In the genomic region with DNA sequence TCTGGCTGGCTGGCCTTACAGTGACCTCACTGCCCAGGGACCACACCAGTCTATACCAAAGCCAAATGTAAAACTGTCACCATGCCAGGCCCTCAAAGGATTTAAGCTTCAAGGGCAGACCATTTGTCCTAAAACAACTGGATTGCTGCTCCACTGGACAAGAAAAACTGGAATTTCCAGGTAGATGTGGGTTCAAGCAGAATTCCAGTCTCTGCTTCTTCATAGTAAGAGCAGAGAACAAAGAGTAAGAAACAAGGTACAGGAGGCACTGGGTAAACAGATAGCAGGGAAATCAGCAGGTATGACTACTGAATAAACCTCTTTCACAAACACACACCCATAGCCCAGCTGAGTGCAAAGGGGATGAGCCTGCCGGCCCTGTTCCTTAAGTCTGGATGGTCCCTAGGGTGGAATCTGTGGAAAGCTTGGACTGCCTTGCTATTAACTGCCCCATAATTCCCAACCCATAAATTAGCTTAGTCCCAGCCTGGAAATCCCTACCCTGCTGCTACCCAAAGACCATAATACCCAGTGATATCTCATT, we compare ENCODE assay signal across 8 cellular contexts. TPM values are rescaled to one million over a fixed set of nuclear protein-coding genes. Genes with fewer than 3 reads are reported as not detected.
DNase-seq lines count a peak whose midpoint lies in the region; ATAC-seq and TF ChIP-seq lines count a peak whose summit lies in the region.

No MANE protein-coding gene starts in this region.

- no peak for TF ChIP-seq CTCF in Loucy (conservative IDR thresholded peaks at IDR 0.05; ENCODE audit: low read length)
- TF ChIP-seq CTCF in MCF 10A (IDR thresholded peaks at IDR 0.05; ENCODE audit: unreplicated experiment), result no peak

- H3K27me3 Mint-ChIP-seq in MCF 10A (ENCODE audit: insufficient read depth, unreplicated experiment), result no peaks in the 10 kb centered on the region
- no peaks in the 10 kb centered on the region for H3K27me3 Mint-ChIP-seq in natural killer cell treated with Interleukin-12 subunit alpha and Interleukin-12 subunit beta and Interleukin-15 and Interleukin-18, amount 100 ng/mL, for 72 hours

- H3K4me3 Mint-ChIP-seq in MCF 10A (ENCODE audit: unreplicated experiment), result peak overlapping the region; percentile 96
- H3K4me3 Mint-ChIP-seq in natural killer cell treated with Interleukin-12 subunit alpha and Interleukin-12 subunit beta and Interleukin-15 and Interleukin-18, amount 100 ng/mL, for 72 hours, result peak overlapping the region; percentile 70

- peak overlapping the region; percentile 9; the same call in 1 of the 2 replicates for H3K27ac ChIP-seq in BLaER1

- BruUV-seq in MCF 10A (replicated peaks; lab: Mats Ljungman, UMichigan), result no TSS peak

- H3F3A ChIP-seq in Loucy (ENCODE audit: low read depth), result no peaks in the 10 kb centered on the region

- H3K27ac Mint-ChIP-seq in MCF 10A (ENCODE audit: low read depth, unreplicated experiment), result peak overlapping the region; percentile 89
- H3K27ac Mint-ChIP-seq in natural killer cell treated with Interleukin-12 subunit alpha and Interleukin-12 subunit beta and Interleukin-15 and Interleukin-18, amount 100 ng/mL, for 72 hours, result peak overlapping the region; percentile 97

- H3K4me1 ChIP-seq in BLaER1 (peaks cover 89% of the 10 kb centered on the region), Loucy (ENCODE audit: insufficient read depth, low read length, poor library complexity, severe bottlenecking) (peaks cover 95% of the 10 kb centered on the region)

- peaks cover 63% of the 10 kb centered on the region for H3K4me1 Mint-ChIP-seq in MCF 10A (ENCODE audit: insufficient read depth, unreplicated experiment)
- peaks cover 81 to 90% of the 10 kb centered on the region in 2 donors for H3K4me1 Mint-ChIP-seq in natural killer cell treated with Interleukin-12 subunit alpha and Interleukin-12 subunit beta and Interleukin-15 and Interleukin-18, amount 100 ng/mL, for 72 hours (ENCODE audit: low read depth in 2 of 2)

- no peaks in the 10 kb centered on the region for H3K9me3 ChIP-seq in BLaER1
- no peaks in the 10 kb centered on the region for H3K9me3 ChIP-seq in Loucy (ENCODE audit: insufficient read depth, low read depth, low read length)

- H3K9ac ChIP-seq in BLaER1, result no peak overlapping the region
- H3K9ac ChIP-seq in Loucy (ENCODE audit: low read depth, low read length, poor library complexity, severe bottlenecking), result peak overlapping the region; percentile 29

- no peaks in the 10 kb centered on the region for H3K9me2 ChIP-seq in Loucy (replicated peaks; ENCODE audit: low read depth, low read length)

- intact Hi-C loops in MCF 10A (cut with micrococcal nuclease), result no loop called here

- peaks cover 95% of the 10 kb centered on the region for H3K79me2 ChIP-seq in Loucy (ENCODE audit: insufficient read depth, low read length)

- H3K4me2 ChIP-seq in BLaER1 (peak overlapping the region; percentile 97), Loucy (ENCODE audit: low read depth, low read length, poor library complexity, severe bottlenecking) (peak overlapping the region; percentile 99)

- no peak overlapping the region for H2AFZ ChIP-seq in Loucy (ENCODE audit: low read length)

- CTCF ChIA-PET in MCF 10A (lab: Yijun Ruan, JAX), result interaction anchor here (0.6 to 2.2 kb wide), 9 partner anchors 10 to 128 kb away, joined by 3 to 14 read pairs (median 4); no protein-coding TSS in a partner anchor

- H3K36me3 Mint-ChIP-seq in MCF 10A (ENCODE audit: insufficient read depth, unreplicated experiment), result peaks cover 39% of the 10 kb centered on the region
- no peaks in the 10 kb centered on the region for H3K36me3 Mint-ChIP-seq in natural killer cell treated with Interleukin-12 subunit alpha and Interleukin-12 subunit beta and Interleukin-15 and Interleukin-18, amount 100 ng/mL, for 72 hours

- no peaks in the 10 kb centered on the region for H3K9me3 Mint-ChIP-seq in MCF 10A (ENCODE audit: unreplicated experiment)
- H3K9me3 Mint-ChIP-seq in natural killer cell treated with Interleukin-12 subunit alpha and Interleukin-12 subunit beta and Interleukin-15 and Interleukin-18, amount 100 ng/mL, for 72 hours, result no peaks in the 10 kb centered on the region

- H3K36me3 ChIP-seq in BLaER1 (no peaks in the 10 kb centered on the region), Loucy (ENCODE audit: insufficient read depth, low read length) (no peaks in the 10 kb centered on the region)

- H3K4me3 ChIP-seq in BLaER1, result no peak overlapping the region
- peak overlapping the region; percentile 56 for H3K4me3 ChIP-seq in Loucy (ENCODE audit: low read length, poor library complexity, severe bottlenecking)

- H3K27me3 ChIP-seq in BLaER1 (no peaks in the 10 kb centered on the region), Loucy (ENCODE audit: insufficient read depth, low read length, poor library complexity, severe bottlenecking) (no peaks in the 10 kb centered on the region)

- POLR2A ChIA-PET in MCF 10A (lab: Yijun Ruan, JAX), result interaction anchor here (0.6 to 12.0 kb wide), 22 partner anchors 10 to 312 kb away, joined by 3 to 242 read pairs (median 14); a partner anchor contains a TSS

- DNase-seq in MCF 10A (ENCODE audit: unreplicated experiment) (no peak), NCI-H2107 (lab: John Stamatoyannopoulos, UW) (no peak)
- no peak for DNase-seq in natural killer cell treated with Interleukin-12 subunit alpha and Interleukin-12 subunit beta and Interleukin-15 and Interleukin-18, amount 100 ng/mL, for 72 hours (ENCODE audit: low spot score)

- H4K20me1 ChIP-seq in BLaER1 (peaks cover 63% of the 10 kb centered on the region), Loucy (ENCODE audit: insufficient read depth, low read length, poor library complexity, severe bottlenecking) (peaks cover 18% of the 10 kb centered on the region)

- ATAC-seq in natural killer cell treated with Interleukin-12 subunit alpha and Interleukin-12 subunit beta and Interleukin-15 and Interleukin-18, amount 100 ng/mL, for 72 hours, result no peak
- ATAC-seq in GM21515 (IDR thresholded peaks at IDR 0.05; ENCODE audit: unreplicated experiment) (no peak), HG02571 (IDR thresholded peaks at IDR 0.05; ENCODE audit: unreplicated experiment) (no peak), GM21619 (IDR thresholded peaks at IDR 0.05; ENCODE audit: unreplicated experiment) (no peak)

RNA-seq across cellular contexts. Expression of a gene that starts 5.5 kb away (rescaled TPM):
- 155 and 184 TPM in 2 replicates for total RNA-seq in MCF 10A (2022)
- total RNA-seq in natural killer cell treated with Interleukin-12 subunit alpha and Interleukin-12 subunit beta and Interleukin-15 and Interleukin-18, amount 100 ng/mL, for 72 hours, result 10 to 100 TPM; 51.4 to 90.6 TPM
